ENCODE assay signal across 15 cellular contexts in the genomic region with DNA sequence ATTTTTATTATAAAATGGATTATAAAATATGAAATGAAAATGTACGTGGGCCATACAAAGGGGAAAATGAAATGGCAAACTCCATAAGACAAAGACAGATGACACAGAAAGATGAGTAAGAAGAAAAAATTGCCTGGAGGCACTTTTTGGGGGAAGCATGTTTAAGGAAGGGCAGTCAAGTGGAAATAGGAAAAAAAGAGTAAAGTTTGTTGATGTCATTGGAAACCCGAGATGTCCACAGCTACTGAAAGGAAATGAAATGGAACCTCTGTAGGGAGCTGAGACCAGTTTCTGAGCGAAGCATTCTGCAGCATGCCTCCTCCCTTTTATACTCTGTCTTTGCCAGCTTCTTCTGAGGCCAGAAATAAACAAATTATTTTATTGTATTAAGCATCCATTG.
DNase-seq lines count a peak whose midpoint lies in the region; ATAC-seq and TF ChIP-seq lines count a peak whose summit lies in the region.
"Had no signal": no experiment of that assay in that cellular context is flagged by ENCODE, and none has a peak within 500 bp of the region (broad histone marks: within the 10 kb centered on the region; RNA-seq: fewer than 3 reads in every experiment).

No MANE protein-coding gene starts in this region.

- DNase-seq in SK-N-SH: no peak
- peak; percentile 31 for DNase-seq in RWPE1 (ENCODE audit: low spot score)
- peak; percentile 11 for DNase-seq in fibroblast of villous mesenchyme (ENCODE audit: low read depth)
- no peak for DNase-seq in pons (ENCODE audit: low spot score)
- no peak for DNase-seq in activated naive CD4-positive, alpha-beta T cell treated with anti-CD3 and anti-CD28 coated beads, Interleukin-2, amount 50 U/mL, for 16 hours
- DNase-seq in HuH-7.5 (ENCODE audit: low spot score): no peak
- no peak for DNase-seq in NCI-H1417 (lab: John Stamatoyannopoulos, UW)
- DNase-seq: 8988T; activated CD4-positive, alpha-beta T cell treated with anti-CD3 and anti-CD28 coated beads, Interleukin-2, amount 10 ng/mL, durations not matched to agents 7 days and 5 days; activated T-cell treated with anti-CD3 and anti-CD28 coated beads, Interleukin-2, amount 50 U/mL, for 72 hours; endodermal cell; heart left ventricle; small intestine; T-helper 2 cell had no signal

- no peak overlapping the region for H2AFZ ChIP-seq in SK-N-SH (ENCODE audit: low read depth)

- peak; percentile 48 for ATAC-seq in SK-N-SH treated with all-trans-retinoic acid at 6 μM for 48 hours
- ATAC-seq: activated T-cell treated with anti-CD3 and anti-CD28 coated beads, Interleukin-2, amount 50 U/mL, for 72 hours; heart left ventricle had no signal

- TF ChIP-seq RAD21 in SK-N-SH (IDR thresholded peaks at IDR 0.05; ENCODE audit: low read length): no peak

- H3K27me3 ChIP-seq in SK-N-SH (ENCODE audit: insufficient read depth): no peaks in the 10 kb centered on the region
- H3K27me3 ChIP-seq: heart left ventricle had no signal

- no peaks in the 10 kb centered on the region for H3K79me2 ChIP-seq in SK-N-SH (ENCODE audit: insufficient read depth)

- H3K9me2 ChIP-seq in SK-N-SH: no peaks in the 10 kb centered on the region

- CTCF ChIA-PET in SK-N-SH (lab: Yijun Ruan, JAX) (interaction anchor here (1.9 kb wide), 1 partner anchor 13 kb away, joined by 6 read pairs; no protein-coding TSS in a partner anchor), RWPE1 (lab: Yijun Ruan, JAX) (no interaction called here)

- H4K20me1 ChIP-seq in SK-N-SH (ENCODE audit: insufficient read depth): no peaks in the 10 kb centered on the region

- no peaks in the 10 kb centered on the region for H3K36me3 ChIP-seq in SK-N-SH (replicated peaks in 1 of 2; ENCODE audit: control insufficient read depth in 1 of 2, insufficient read depth in 2 of 2, low read length in 1 of 2)
- H3K36me3 ChIP-seq: heart left ventricle had no signal

- H3K4me2 ChIP-seq in SK-N-SH: no peak overlapping the region

- no peak overlapping the region for H3K4me3 ChIP-seq in SK-N-SH (ENCODE audit: low read depth in 2 of 2, low read length in 1 of 2)
- H3K4me3 ChIP-seq in fibroblast of villous mesenchyme (ENCODE audit: low read depth, low read length): no peak overlapping the region
- H3K4me3 ChIP-seq: heart left ventricle had no signal

- 84% methylated on average over 3 of the region's 3 CpGs for WGBS in SK-N-SH (ENCODE audit: low lambda C conversion rate)

- no peak for TF ChIP-seq CTCF in SK-N-SH (IDR thresholded peaks at IDR 0.05)
- no peak for TF ChIP-seq CTCF in RWPE1 (conservative IDR thresholded peaks at IDR 0.05; ENCODE audit: low read depth)
- no peak for TF ChIP-seq CTCF in fibroblast of villous mesenchyme (IDR thresholded peaks at IDR 0.05; ENCODE audit: insufficient read depth, low read depth, low read length)

- 0 out of 4 replicates have a peak, but pooled peaks cover 0 to 4% of the 10 kb centered on the region in 2 experiments for H3K4me1 ChIP-seq in SK-N-SH (ENCODE audit: control insufficient read depth in 1 of 2, insufficient read depth in 2 of 2, low read depth in 1 of 2, low read length in 1 of 2)

- no peaks in the 10 kb centered on the region for H3F3A ChIP-seq in SK-N-SH (replicated peaks; ENCODE audit: insufficient read depth)

- H3K27ac ChIP-seq in SK-N-SH (ENCODE audit: low read depth in 2 of 2, low read length in 1 of 2) (no peak overlapping the region), RWPE1 (no peak overlapping the region)
- H3K27ac ChIP-seq: heart left ventricle had no signal

- H3K9ac ChIP-seq in SK-N-SH: no peak overlapping the region

- no peak for TF ChIP-seq EP300 in SK-N-SH (IDR thresholded peaks at IDR 0.05; ENCODE audit: borderline replicate concordance in 1 of 2, low read depth in 1 of 2, low read length in 1 of 2)

- H3K9me3 ChIP-seq in SK-N-SH: no peaks in the 10 kb centered on the region
- H3K9me3 ChIP-seq: heart left ventricle had no signal

- POLR2A ChIA-PET in SK-N-SH (lab: Yijun Ruan, JAX) (no interaction called here), RWPE1 (lab: Yijun Ruan, JAX; ENCODE audit: low non-redundant PET) (no interaction called here)

TF ChIP-seq in SK-N-SH treated with all-trans-retinoic acid at 6 μM for 48 hours, 23 proteins besides CTCF, POLR2A, EP300 and RAD21 (continues in another document):
- no peak for TF ChIP-seq GLIS3 (CRISPR knock-in tag; IDR thresholded peaks at IDR 0.05)
- no peak for TF ChIP-seq TCF4 (CRISPR knock-in tag; IDR thresholded peaks at IDR 0.05; ENCODE audit: borderline replicate concordance)
- TF ChIP-seq, protein P1, sequence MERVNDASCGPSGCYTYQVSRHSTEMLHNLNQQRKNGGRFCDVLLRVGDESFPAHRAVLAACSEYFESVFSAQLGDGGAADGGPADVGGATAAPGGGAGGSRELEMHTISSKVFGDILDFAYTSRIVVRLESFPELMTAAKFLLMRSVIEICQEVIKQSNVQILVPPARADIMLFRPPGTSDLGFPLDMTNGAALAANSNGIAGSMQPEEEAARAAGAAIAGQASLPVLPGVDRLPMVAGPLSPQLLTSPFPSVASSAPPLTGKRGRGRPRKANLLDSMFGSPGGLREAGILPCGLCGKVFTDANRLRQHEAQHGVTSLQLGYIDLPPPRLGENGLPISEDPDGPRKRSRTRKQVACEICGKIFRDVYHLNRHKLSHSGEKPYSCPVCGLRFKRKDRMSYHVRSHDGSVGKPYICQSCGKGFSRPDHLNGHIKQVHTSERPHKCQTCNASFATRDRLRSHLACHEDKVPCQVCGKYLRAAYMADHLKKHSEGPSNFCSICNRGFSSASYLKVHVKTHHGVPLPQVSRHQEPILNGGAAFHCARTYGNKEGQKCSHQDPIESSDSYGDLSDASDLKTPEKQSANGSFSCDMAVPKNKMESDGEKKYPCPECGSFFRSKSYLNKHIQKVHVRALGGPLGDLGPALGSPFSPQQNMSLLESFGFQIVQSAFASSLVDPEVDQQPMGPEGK (CRISPR knock-in tag; IDR thresholded peaks at IDR 0.05; ENCODE audit: borderline replicate concordance): no peak
- no peak for TF ChIP-seq SNAI2 (CRISPR knock-in tag; IDR thresholded peaks at IDR 0.05)
- TF ChIP-seq ISL1 (CRISPR knock-in tag; IDR thresholded peaks at IDR 0.05): no peak

TF ChIP-seq in SK-N-SH, 30 proteins besides CTCF, POLR2A, EP300 and RAD21 (continues in another document):
- no peak for TF ChIP-seq MEF2A (IDR thresholded peaks at IDR 0.05; ENCODE audit: borderline replicate concordance, low read depth)
- TF ChIP-seq IRF3 (IDR thresholded peaks at IDR 0.05; ENCODE audit: low read depth, low read length): no peak
- no peak for TF ChIP-seq POLR2AphosphoS5 (IDR thresholded peaks at IDR 0.05; ENCODE audit: low read depth, low read length)
- TF ChIP-seq PBX3 (IDR thresholded peaks at IDR 0.05): no peak
- TF ChIP-seq, protein P2, sequence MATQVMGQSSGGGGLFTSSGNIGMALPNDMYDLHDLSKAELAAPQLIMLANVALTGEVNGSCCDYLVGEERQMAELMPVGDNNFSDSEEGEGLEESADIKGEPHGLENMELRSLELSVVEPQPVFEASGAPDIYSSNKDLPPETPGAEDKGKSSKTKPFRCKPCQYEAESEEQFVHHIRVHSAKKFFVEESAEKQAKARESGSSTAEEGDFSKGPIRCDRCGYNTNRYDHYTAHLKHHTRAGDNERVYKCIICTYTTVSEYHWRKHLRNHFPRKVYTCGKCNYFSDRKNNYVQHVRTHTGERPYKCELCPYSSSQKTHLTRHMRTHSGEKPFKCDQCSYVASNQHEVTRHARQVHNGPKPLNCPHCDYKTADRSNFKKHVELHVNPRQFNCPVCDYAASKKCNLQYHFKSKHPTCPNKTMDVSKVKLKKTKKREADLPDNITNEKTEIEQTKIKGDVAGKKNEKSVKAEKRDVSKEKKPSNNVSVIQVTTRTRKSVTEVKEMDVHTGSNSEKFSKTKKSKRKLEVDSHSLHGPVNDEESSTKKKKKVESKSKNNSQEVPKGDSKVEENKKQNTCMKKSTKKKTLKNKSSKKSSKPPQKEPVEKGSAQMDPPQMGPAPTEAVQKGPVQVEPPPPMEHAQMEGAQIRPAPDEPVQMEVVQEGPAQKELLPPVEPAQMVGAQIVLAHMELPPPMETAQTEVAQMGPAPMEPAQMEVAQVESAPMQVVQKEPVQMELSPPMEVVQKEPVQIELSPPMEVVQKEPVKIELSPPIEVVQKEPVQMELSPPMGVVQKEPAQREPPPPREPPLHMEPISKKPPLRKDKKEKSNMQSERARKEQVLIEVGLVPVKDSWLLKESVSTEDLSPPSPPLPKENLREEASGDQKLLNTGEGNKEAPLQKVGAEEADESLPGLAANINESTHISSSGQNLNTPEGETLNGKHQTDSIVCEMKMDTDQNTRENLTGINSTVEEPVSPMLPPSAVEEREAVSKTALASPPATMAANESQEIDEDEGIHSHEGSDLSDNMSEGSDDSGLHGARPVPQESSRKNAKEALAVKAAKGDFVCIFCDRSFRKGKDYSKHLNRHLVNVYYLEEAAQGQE (IDR thresholded peaks at IDR 0.05; ENCODE audit: low read depth, low read length): no peak
- TF ChIP-seq, protein P3, sequence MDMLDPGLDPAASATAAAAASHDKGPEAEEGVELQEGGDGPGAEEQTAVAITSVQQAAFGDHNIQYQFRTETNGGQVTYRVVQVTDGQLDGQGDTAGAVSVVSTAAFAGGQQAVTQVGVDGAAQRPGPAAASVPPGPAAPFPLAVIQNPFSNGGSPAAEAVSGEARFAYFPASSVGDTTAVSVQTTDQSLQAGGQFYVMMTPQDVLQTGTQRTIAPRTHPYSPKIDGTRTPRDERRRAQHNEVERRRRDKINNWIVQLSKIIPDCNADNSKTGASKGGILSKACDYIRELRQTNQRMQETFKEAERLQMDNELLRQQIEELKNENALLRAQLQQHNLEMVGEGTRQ (IDR thresholded peaks at IDR 0.05; ENCODE audit: borderline replicate concordance, low read depth, low read length): no peak
- TF ChIP-seq ELF1 (IDR thresholded peaks at IDR 0.05): no peak
- TF ChIP-seq RXRA (IDR thresholded peaks at IDR 0.05; ENCODE audit: borderline replicate concordance, low read depth): no peak

Comparison
In these comparisons a context has a peak if more than half of its experiments do, and no peak if none do; other contexts are left out.
1. DNase-seq: peak in RWPE1 (single experiment) and fibroblast of villous mesenchyme (single experiment); none in SK-N-SH (single experiment), pons (single experiment), activated naive CD4-positive, alpha-beta T cell treated with anti-CD3 and anti-CD28 coated beads, Interleukin-2, amount 50 U/mL, for 16 hours (single experiment), HuH-7.5 (single experiment) and NCI-H1417 (0 of 3).